In genomic region chr14:105537580-105538474, GRCh38 we compare ENCODE assay signal across 8 cellular contexts. TPM values are rescaled to one million over a fixed set of nuclear protein-coding genes. Genes with fewer than 3 reads are reported as not detected.
A peak's percentile ranks its signal among the peaks of the same experiment; 100 is the strongest.
DNase-seq lines count a peak whose midpoint lies in the region; ATAC-seq, FAIRE-seq and TF ChIP-seq lines count a peak whose summit lies in the region.

No MANE protein-coding gene starts in this region.

- H4K20me1 ChIP-seq in KMS-11 (ENCODE audit: insufficient read depth), result no peaks in the 10 kb centered on the region

- peak overlapping the region; percentile 29; the same call in 1 of the 2 replicates for H3K4me2 ChIP-seq in KMS-11

- H3K36me3 ChIP-seq in KMS-11 (ENCODE audit: insufficient read depth) (no peaks in the 10 kb centered on the region), lung (ENCODE audit: control insufficient read depth in 2 of 2, insufficient read depth in 2 of 2, low read length in 2 of 2) (no peaks in the 10 kb centered on the region)

- H3K27me3 ChIP-seq in KMS-11 (ENCODE audit: insufficient read depth, low read depth), result peaks cover 39% of the 10 kb centered on the region; the same call in 1 of the 2 replicates
- no peaks in the 10 kb centered on the region for H3K27me3 ChIP-seq in lung (ENCODE audit: control insufficient read depth, insufficient read depth)

- no peak overlapping the region for H3K9ac ChIP-seq in KMS-11

- TF ChIP-seq CTCF in D721Med (IDR thresholded peaks at IDR 0.05; ENCODE audit: insufficient read depth, missing control alignments) (peak; percentile 60), KMS-11 (conservative IDR thresholded peaks at IDR 0.05; ENCODE audit: low read depth, low read length) (peak; percentile 93), lung (IDR thresholded peaks at IDR 0.05; ENCODE audit: control extremely low read depth, extremely low read depth) (peak; percentile 49)

- 21 to 23% methylated on average over 28 to 30 of the region's 30 CpGs for WGBS in lung, 2 donors

- H3K79me2 ChIP-seq in KMS-11 (ENCODE audit: insufficient read depth, low read depth), result no peaks in the 10 kb centered on the region

- ATAC-seq in lung (ENCODE audit: insufficient read depth, low FRiP score), result peak; percentile 59
- no peak for ATAC-seq in GM21737 (IDR thresholded peaks at IDR 0.05; ENCODE audit: unreplicated experiment)

- peak overlapping the region; percentile 48 for H2AFZ ChIP-seq in KMS-11 (ENCODE audit: low read depth)

- no peak overlapping the region for H3K4me3 ChIP-seq in KMS-11 (IDR thresholded peaks at IDR 0.05; ENCODE audit: insufficient read depth, low read depth, low read length)
- H3K4me3 ChIP-seq in lung, result no peak overlapping the region

- H3K4me1 ChIP-seq in KMS-11 (ENCODE audit: low read depth, poor library complexity, severe bottlenecking) (peaks cover 6% of the 10 kb centered on the region), lung (ENCODE audit: control insufficient read depth in 2 of 2, insufficient read depth in 2 of 2, low read length in 2 of 2) (peaks cover 0 to 5% of the 10 kb centered on the region in 2 donors)

- H3K27ac ChIP-seq in KMS-11, result no peak overlapping the region
- no peak overlapping the region for H3K27ac ChIP-seq in lung (ENCODE audit: low read depth in 1 of 2, low read length in 1 of 2)

- peak; percentile 84 for DNase-seq in D721Med (ENCODE audit: insufficient read length, low spot score)
- DNase-seq in activated CD4-positive, alpha-beta T cell treated with anti-CD3 and anti-CD28 coated beads for 4 hours, result peak; percentile 54 to 73
- DNase-seq in cerebellum (ENCODE audit: low spot score), result peak; percentile 65
- DNase-seq in lung (ENCODE audit: low spot score), result peak; percentile 59
- DNase-seq in stimulated activated CD8-positive, alpha-beta memory T cell treated with anti-CD3 and anti-CD28 coated beads, Interleukin-4, amount 100 ng/mL, for 24 hours (ENCODE audit: low read depth), result peak; percentile 56
- no peak for DNase-seq in GOT3 (lab: John Stamatoyannopoulos, UW)

- H3K9me3 ChIP-seq in lung (ENCODE audit: control insufficient read depth in 2 of 2, insufficient read depth in 1 of 2, low read length in 1 of 2), result no peaks in the 10 kb centered on the region

- FAIRE-seq in D721Med (lab: Jason Lieb, UNC), result no peak

RNA-seq across cellular contexts. Expression of gene TMEM121, which starts 11.4 kb away (rescaled TPM):
- 12.5 TPM for total RNA-seq in cerebellum
- total RNA-seq in lung, result 1 to 10 TPM; 3.0 to 5.4 TPM
- polyA plus RNA-seq in lung, result 1 to 10 TPM; 1.1 to 2.6 TPM

RNA-seq across cellular contexts. Expression of gene TEDC1, which starts 46.8 kb away (rescaled TPM):
- total RNA-seq in cerebellum, result 6.8 TPM
- total RNA-seq in lung, result 10 to 100 TPM in 1 of 2 donors, 1 to 10 TPM in 1; 5.8 to 20.8 TPM
- polyA plus RNA-seq in lung, result 10 to 100 TPM; 12.8 to 16.0 TPM

RNA-seq across cellular contexts. Expression of gene CRIP1, which starts 51.1 kb away (rescaled TPM):
- total RNA-seq in cerebellum (0.73 TPM), lung (100 to 1,000 TPM in 1 of 2 donors, 10 to 100 TPM in 1; 72.8 to 422 TPM)
- polyA plus RNA-seq in lung, result 100 to 1,000 TPM; 181 to 465 TPM

Comparison
In these comparisons a context has a peak if more than half of its experiments do, and no peak if none do; other contexts are left out.
1. RNA of gene CRIP1, which starts 51.1 kb away (total RNA-seq): 72.8 to 422 TPM in lung; 0.73 TPM in cerebellum (single experiment); every median in the first group is over 10 times any median in the second.
2. Peak in every context shown above with its lines, with median percentiles within 50 percentile points of each other: CTCF ChIP-seq.